ENCODE assay signal across 29 cellular contexts in genomic region chr4:107669068-107669467, GRCh38.
"Had no signal": no experiment of that assay in that cellular context is flagged by ENCODE, and none has a peak within 500 bp of the region (broad histone marks: within the 10 kb centered on the region; RNA-seq: fewer than 3 reads in every experiment).

No MANE protein-coding gene starts in this region.

- DNase-seq: naive B cell; naive thymus-derived CD8-positive, alpha-beta T cell; nephron progenitor cell; nucleus accumbens; pancreas; psoas muscle; right cardiac atrium; spleen; stimulated activated CD4-positive, alpha-beta T cell treated with anti-CD3 and anti-CD28 coated beads, Interleukin-12 subunit alpha, Interleukin-12 subunit beta, amount 100 ng/mL, for 4 hours; stimulated activated CD4-positive, alpha-beta T cell treated with anti-CD3 and anti-CD28 coated beads, Interleukin-1b, Interleukin-23, amount 100 ng/mL, for 48 hours; stimulated activated CD4-positive, alpha-beta T cell treated with anti-CD3 and anti-CD28 coated beads, Interleukin-4, amount 100 ng/mL, for 1 hour; stimulated activated CD4-positive, alpha-beta T cell treated with anti-CD3 and anti-CD28 coated beads, Interleukin-4, amount 100 ng/mL, for 4 hours; stimulated activated CD8-positive, alpha-beta memory T cell treated with anti-CD3 and anti-CD28 coated beads, Interleukin-4, amount 100 ng/mL, for 48 hours; stimulated activated naive CD4-positive, alpha-beta T cell; stimulated activated naive CD8-positive, alpha-beta T cell treated with anti-CD3 and anti-CD28 coated beads, Interleukin-15, amount 100 ng/mL, for 72 hours; stimulated activated naive CD8-positive, alpha-beta T cell treated with anti-CD3 and anti-CD28 coated beads, Interleukin-15, Interleukin-2, amounts not matched to agents 100 U/mL and 50 U/mL, for 24 hours; substantia nigra; testis; tibial artery; transverse colon; upper lobe of right lung; uterus had no signal

- ATAC-seq: naive thymus-derived CD8-positive, alpha-beta T cell; natural killer cell treated with Interleukin-12 subunit alpha and Interleukin-12 subunit beta and Interleukin-15 and Interleukin-18, amount 100 ng/mL, for 72 hours; pancreas; psoas muscle; right cardiac atrium; sciatic nerve; stimulated activated memory B cell treated with anti-CD40 and anti-IgM and Interleukin-4, amounts not matched to agents 10 μg/mL and 1 μg/mL and 100 μg/mL, for 72 hours; stimulated activated naive CD8-positive, alpha-beta T cell treated with anti-CD3 and anti-CD28 coated beads, Interleukin-15, amount 100 ng/mL, for 72 hours; stimulated activated naive CD8-positive, alpha-beta T cell treated with anti-CD3 and anti-CD28 coated beads, Interleukin-15, Interleukin-2, amounts not matched to agents 100 U/mL and 50 U/mL, for 24 hours; upper lobe of right lung had no signal

- FAIRE-seq: pancreas had no signal

- H3K27ac ChIP-seq: neutrophil, pancreas, psoas muscle, skin epidermis, spleen, suprapubic skin, testis, tibial artery, transverse colon, upper lobe of right lung, uterus had no signal

- H3K4me3 ChIP-seq: pancreas, psoas muscle, skin epidermis, smooth muscle cell, spleen, suprapubic skin, testis, tibial artery, transverse colon, upper lobe of right lung, uterus had no signal

- H3K27me3 ChIP-seq: neutrophil, pancreas, spleen, suprapubic skin, testis, tibial artery, transverse colon, upper lobe of right lung, uterus had no signal

- H3K36me3 ChIP-seq: pancreas, suprapubic skin, transverse colon, upper lobe of right lung, uterus had no signal

- H3K4me2 ChIP-seq: smooth muscle cell had no signal

- H3K9me3 ChIP-seq: neutrophil, pancreas, psoas muscle, spleen, suprapubic skin, testis, tibial artery, transverse colon, upper lobe of right lung, uterus had no signal

- H3K4me1 ChIP-seq: psoas muscle, spleen, upper lobe of right lung, uterus had no signal
